Comparison of ENCODE assay signal across 12 cellular contexts in the genomic region with DNA sequence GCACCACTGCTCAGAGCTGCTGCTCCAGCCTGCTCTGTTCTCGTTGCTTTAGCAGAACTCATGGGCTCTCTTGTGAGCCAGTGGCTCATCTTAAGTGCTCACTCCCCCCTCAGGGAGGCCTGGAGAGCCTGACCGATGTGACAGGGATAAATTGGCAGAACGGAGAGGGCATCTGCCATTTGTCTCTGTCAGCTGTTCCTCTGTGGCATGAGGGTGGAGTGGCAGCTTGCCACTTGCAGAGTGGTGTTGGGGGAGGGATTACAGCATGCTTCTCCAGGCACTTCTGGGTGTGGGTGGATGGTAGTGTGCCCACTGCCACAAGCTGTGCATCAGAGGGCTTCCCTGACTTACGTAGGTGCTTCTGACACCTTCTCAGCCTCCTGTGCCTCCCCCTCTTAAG.
DNase-seq lines count a peak whose midpoint lies in the region; ATAC-seq and TF ChIP-seq lines count a peak whose summit lies in the region.
"Had no signal": no experiment of that assay in that cellular context is flagged by ENCODE, and none has a peak within 500 bp of the region (broad histone marks: within the 10 kb centered on the region; RNA-seq: fewer than 3 reads in every experiment).

No MANE protein-coding gene starts in this region.

- intact Hi-C loops in heart left ventricle (cut with DNase I), result loop anchor here (1.0 to 10.0 kb wide), 15 partner anchors 35 to 835 kb away; no protein-coding TSS in a partner anchor
- intact Hi-C loops in sigmoid colon (cut with DNase I), result loop anchor here (5.0 kb wide), 1 partner anchor 155 kb away; no protein-coding TSS in a partner anchor

- TF ChIP-seq CTCF in heart left ventricle (IDR thresholded peaks at IDR 0.05), result no peak
- TF ChIP-seq CTCF in sigmoid colon (IDR thresholded peaks at IDR 0.05), result no peak
- no peak for TF ChIP-seq CTCF in chondrocyte (IDR thresholded peaks at IDR 0.05)

- H3K9me3 ChIP-seq in heart left ventricle (no peaks in the 10 kb centered on the region), sigmoid colon (no peaks in the 10 kb centered on the region)
- H3K9me3 ChIP-seq: esophagus squamous epithelium, tibial artery had no signal

- no peak overlapping the region for H3K4me3 ChIP-seq in heart left ventricle
- H3K4me3 ChIP-seq in sigmoid colon, result no peak overlapping the region
- H3K4me3 ChIP-seq: esophagus squamous epithelium, tibial artery had no signal

- H3K4me3 Mint-ChIP-seq in chondrocyte (ENCODE audit: unreplicated experiment), result no peak overlapping the region

- DNase-seq in G401 (ENCODE audit: low spot score), result peak; percentile 94
- peak; percentile 53 for DNase-seq in NCI-H510A treated with DMSO at 0.1 percent for 48 hours (lab: John Stamatoyannopoulos, UW)
- peak; percentile 83 to 94 (median 85) for DNase-seq in heart left ventricle
- peak; percentile 86 for DNase-seq in sigmoid colon
- no peak for DNase-seq in chondrocyte (ENCODE audit: low spot score)
- no peak for DNase-seq in NOMO-1 (lab: John Stamatoyannopoulos, UW; ENCODE audit: unreplicated experiment in 2 of 2)
- DNase-seq: esophagus squamous epithelium, Karpas-422, NCI-H2081, tibial artery had no signal

- no peak overlapping the region for H3K27ac Mint-ChIP-seq in chondrocyte (ENCODE audit: unreplicated experiment)

- no peak for TF ChIP-seq POLR2A in heart left ventricle (IDR thresholded peaks at IDR 0.05)
- TF ChIP-seq POLR2A in sigmoid colon (IDR thresholded peaks at IDR 0.05), result no peak

- H3K36me3 ChIP-seq in heart left ventricle, result no peaks in the 10 kb centered on the region
- H3K36me3 ChIP-seq in sigmoid colon, result no peaks in the 10 kb centered on the region
- H3K36me3 ChIP-seq: esophagus squamous epithelium, tibial artery had no signal

- in situ Hi-C loops in G401 (cut with HindIII; ENCODE audit: low sequenced_read_pairs), result no loop called here

- 12 to 43% (median 32%) methylated on average over 4 of the region's 4 CpGs for whole genome bisulfite sequencing in heart left ventricle, 4 donors
- WGBS in sigmoid colon, 2 donors, result 79 to 80% methylated on average over 4 of the region's 4 CpGs

- TF ChIP-seq EP300 in sigmoid colon (IDR thresholded peaks at IDR 0.05), result peak; percentile 72 to 92 (median 80)

- H3K9me3 Mint-ChIP-seq in chondrocyte (ENCODE audit: low read depth), result no peaks in the 10 kb centered on the region

- H3K4me1 Mint-ChIP-seq in chondrocyte (ENCODE audit: low read depth), result no peaks in the 10 kb centered on the region

- peak; percentile 91 to 94 (median 92) for ATAC-seq in heart left ventricle
- no peak for ATAC-seq in GM19455 (IDR thresholded peaks at IDR 0.05; ENCODE audit: unreplicated experiment)
- ATAC-seq in GM19035 (IDR thresholded peaks at IDR 0.05; ENCODE audit: unreplicated experiment), result no peak

- no peaks in the 10 kb centered on the region for H3K36me3 Mint-ChIP-seq in chondrocyte (ENCODE audit: low read depth)

- H3K27me3 Mint-ChIP-seq in chondrocyte (ENCODE audit: low read depth), result peaks cover 8% of the 10 kb centered on the region

- H3K27me3 ChIP-seq in heart left ventricle (no peaks in the 10 kb centered on the region), sigmoid colon (no peaks in the 10 kb centered on the region)
- H3K27me3 ChIP-seq: esophagus squamous epithelium, tibial artery had no signal

- H3K27ac ChIP-seq in heart left ventricle (peak overlapping the region; percentile 64 to 92 (median 84)), sigmoid colon (peak overlapping the region in 3 of 4 donors; percentile 73 to 87 (median 77))
- H3K27ac ChIP-seq: esophagus squamous epithelium, tibial artery had no signal

- H3K4me1 ChIP-seq in heart left ventricle, result peaks cover 0 to 35% (median 11%) of the 10 kb centered on the region in 12 donors
- H3K4me1 ChIP-seq in sigmoid colon, result peaks cover 0 to 64% (median 58%) of the 10 kb centered on the region in 4 donors
- H3K4me1 ChIP-seq: esophagus squamous epithelium had no signal

Comparison
In these comparisons a context has a peak if more than half of its experiments do, and no peak if none do; other contexts are left out.
1. DNase-seq: peak in G401 (single experiment), NCI-H510A treated with DMSO at 0.1 percent for 48 hours (single experiment), heart left ventricle (5 of 5) and sigmoid colon (single experiment); none in chondrocyte (single experiment) and NOMO-1 (0 of 2).
2. ATAC-seq: peak in heart left ventricle (4 of 4); none in GM19455 (single experiment) and GM19035 (single experiment).